In the genomic region with DNA sequence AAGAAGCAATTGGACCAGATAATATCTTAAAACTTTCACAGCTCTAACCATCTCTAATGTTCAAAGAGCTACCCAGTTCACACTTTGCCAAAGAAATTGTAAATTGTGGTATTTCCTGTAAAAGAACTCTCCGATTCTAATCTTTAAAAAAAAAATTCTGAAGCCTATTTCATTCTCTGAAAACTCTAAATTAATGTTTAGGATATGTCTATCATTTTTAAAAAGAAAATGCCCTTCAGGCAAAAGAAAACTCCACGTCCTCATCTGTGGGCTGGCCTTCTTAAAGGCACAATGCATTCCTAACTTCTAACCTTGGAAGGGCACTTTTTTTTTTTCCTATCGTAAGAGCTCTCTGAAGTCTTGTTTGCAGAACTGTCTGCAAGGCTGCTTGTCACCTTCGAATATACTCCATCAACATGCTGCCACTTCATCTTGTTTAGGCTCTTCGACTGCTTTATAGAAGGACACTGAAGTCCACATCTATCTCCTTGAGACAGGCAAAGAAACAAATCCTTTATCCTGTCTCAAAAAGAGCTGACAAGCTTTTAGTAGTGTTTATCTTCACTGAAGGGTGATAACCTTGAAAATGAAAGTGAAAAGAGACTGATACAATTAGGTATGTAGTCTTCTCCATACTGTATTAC, we compare ENCODE assay signal across 8 cellular contexts.
DNase-seq lines count a peak whose midpoint lies in the region; ATAC-seq and TF ChIP-seq lines count a peak whose summit lies in the region.

No MANE protein-coding gene starts in this region.

- no peaks in the 10 kb centered on the region for H3K36me3 ChIP-seq in CD4-positive, CD25-positive, alpha-beta regulatory T cell (ENCODE audit: control insufficient read depth, insufficient read depth, low read length)
- H3K36me3 ChIP-seq in ascending aorta, result no peaks in the 10 kb centered on the region
- no peaks in the 10 kb centered on the region for H3K36me3 ChIP-seq in vagina

- TF ChIP-seq CTCF in ascending aorta (IDR thresholded peaks at IDR 0.05), result no peak
- no peak for TF ChIP-seq CTCF in osteocyte (IDR thresholded peaks at IDR 0.05)
- TF ChIP-seq CTCF in vagina (IDR thresholded peaks at IDR 0.05), result no peak

- H3K9me3 Mint-ChIP-seq in CD4-positive, CD25-positive, alpha-beta regulatory T cell, result peaks cover 0 to 6% (median 2%) of the 10 kb centered on the region in 7 donors
- H3K9me3 Mint-ChIP-seq in IgD-negative memory B cell (peaks cover 0 to 5% (median 0%) of the 10 kb centered on the region in 3 donors), osteocyte (ENCODE audit: unreplicated experiment) (no peaks in the 10 kb centered on the region)

- peak overlapping the region; percentile 84 to 97 (median 90) for H3K27ac Mint-ChIP-seq in CD4-positive, CD25-positive, alpha-beta regulatory T cell
- peak overlapping the region; percentile 69 to 94 (median 83) for H3K27ac Mint-ChIP-seq in IgD-negative memory B cell
- H3K27ac Mint-ChIP-seq in osteocyte (ENCODE audit: unreplicated experiment), result peak overlapping the region; percentile 96

- peak; percentile 29 to 33 for ATAC-seq in CD4-positive, CD25-positive, alpha-beta regulatory T cell (ENCODE audit: low read depth in 2 of 2)
- ATAC-seq in GM21367 (IDR thresholded peaks at IDR 0.05; ENCODE audit: unreplicated experiment), result peak; percentile 46
- ATAC-seq in GM19397 (IDR thresholded peaks at IDR 0.05; ENCODE audit: unreplicated experiment), result no peak
- no peak for ATAC-seq in Right ventricle myocardium superior (ENCODE audit: poor library complexity)

- peak overlapping the region; percentile 58 to 94 (median 86) for H3K4me3 Mint-ChIP-seq in CD4-positive, CD25-positive, alpha-beta regulatory T cell
- H3K4me3 Mint-ChIP-seq in IgD-negative memory B cell (peak overlapping the region; percentile 78 to 95 (median 88)), osteocyte (ENCODE audit: unreplicated experiment) (peak overlapping the region; percentile 50)

- no peaks in the 10 kb centered on the region for H3K27me3 Mint-ChIP-seq in CD4-positive, CD25-positive, alpha-beta regulatory T cell
- H3K27me3 Mint-ChIP-seq in IgD-negative memory B cell (no peaks in the 10 kb centered on the region), osteocyte (ENCODE audit: unreplicated experiment) (no peaks in the 10 kb centered on the region)

- no peaks in the 10 kb centered on the region for H3K27me3 ChIP-seq in CD4-positive, CD25-positive, alpha-beta regulatory T cell (ENCODE audit: control insufficient read depth, insufficient read depth, low read length)
- H3K27me3 ChIP-seq in ascending aorta, result no peaks in the 10 kb centered on the region
- H3K27me3 ChIP-seq in vagina, result no peaks in the 10 kb centered on the region

- H3K4me1 Mint-ChIP-seq in CD4-positive, CD25-positive, alpha-beta regulatory T cell, result peaks cover 49 to 76% (median 67%) of the 10 kb centered on the region in 4 donors
- peaks cover 44 to 62% (median 53%) of the 10 kb centered on the region in 3 donors for H3K4me1 Mint-ChIP-seq in IgD-negative memory B cell
- peaks cover 44% of the 10 kb centered on the region for H3K4me1 Mint-ChIP-seq in osteocyte (ENCODE audit: unreplicated experiment)

- TF ChIP-seq POLR2A in vagina (IDR thresholded peaks at IDR 0.05), result no peak

- peaks cover 60% of the 10 kb centered on the region for H3K4me1 ChIP-seq in CD4-positive, CD25-positive, alpha-beta regulatory T cell (ENCODE audit: control insufficient read depth, insufficient read depth, low read length, poor library complexity, severe bottlenecking)
- H3K4me1 ChIP-seq in ascending aorta (peaks cover 7 to 21% of the 10 kb centered on the region in 2 donors), vagina (peaks cover 10% of the 10 kb centered on the region)

- DNase-seq in CD4-positive, CD25-positive, alpha-beta regulatory T cell, result peak in 2 of 3 donors; percentile 54 to 84
- no peak for DNase-seq in ascending aorta (ENCODE audit: low spot score in 2 of 2)
- DNase-seq in osteocyte (ENCODE audit: extremely low spot score, unreplicated experiment), result no peak
- no peak for DNase-seq in Right ventricle myocardium superior
- no peak for DNase-seq in vagina (ENCODE audit: extremely low spot score in 2 of 2)

- peak overlapping the region; percentile 75 for H3K27ac ChIP-seq in CD4-positive, CD25-positive, alpha-beta regulatory T cell (ENCODE audit: insufficient read depth, low read length, poor library complexity, severe bottlenecking)
- peak overlapping the region; percentile 79 to 82 for H3K27ac ChIP-seq in ascending aorta
- H3K27ac ChIP-seq in vagina, result no peak overlapping the region

- H3K9me3 ChIP-seq in CD4-positive, CD25-positive, alpha-beta regulatory T cell (ENCODE audit: control insufficient read depth in 2 of 2, low read length in 2 of 2), result no peaks in the 10 kb centered on the region
- no peaks in the 10 kb centered on the region for H3K9me3 ChIP-seq in ascending aorta
- H3K9me3 ChIP-seq in vagina, result no peaks in the 10 kb centered on the region

- H3K36me3 Mint-ChIP-seq in CD4-positive, CD25-positive, alpha-beta regulatory T cell, result no peaks in the 10 kb centered on the region
- H3K36me3 Mint-ChIP-seq in IgD-negative memory B cell, result no peaks in the 10 kb centered on the region
- H3K36me3 Mint-ChIP-seq in osteocyte (ENCODE audit: unreplicated experiment), result no peaks in the 10 kb centered on the region

- H3K4me3 ChIP-seq in CD4-positive, CD25-positive, alpha-beta regulatory T cell (ENCODE audit: low read depth, low read length), result peak overlapping the region; percentile 92
- H3K4me3 ChIP-seq in ascending aorta (peak overlapping the region in 1 of 2 donors; percentile 27), vagina (no peak overlapping the region)

- intact Hi-C loops in ascending aorta (cut with DNase I), result loop anchor here (1.0 to 5.0 kb wide), 3 partner anchors 45 to 535 kb away; a partner anchor contains a TSS
- intact Hi-C loops in Right ventricle myocardium superior (cut with DNase I), result no loop called here
- intact Hi-C loops in vagina (cut with DNase I), result no loop called here

Comparison
In these comparisons a context has a peak if more than half of its experiments do, and no peak if none do; other contexts are left out.
1. ATAC-seq: peak in CD4-positive, CD25-positive, alpha-beta regulatory T cell (2 of 2) and GM21367 (single experiment); none in GM19397 (single experiment) and Right ventricle myocardium superior (single experiment).
2. DNase-seq: peak in CD4-positive, CD25-positive, alpha-beta regulatory T cell (2 of 3); none in ascending aorta (0 of 2), osteocyte (single experiment), Right ventricle myocardium superior (single experiment) and vagina (0 of 2).
3. Peak in every context shown above with its lines, with median percentiles within 50 percentile points of each other: H3K27ac Mint-ChIP-seq and H3K4me3 Mint-ChIP-seq.